14 cellular contexts compared by ENCODE assay signal in genomic region chrX:95057341-95057740, GRCh38.
"Had no signal": no experiment of that assay in that cellular context is flagged by ENCODE, and none has a peak within 500 bp of the region (broad histone marks: within the 10 kb centered on the region; RNA-seq: fewer than 3 reads in every experiment).

No MANE protein-coding gene starts in this region.

- H3K4me3 ChIP-seq: cardiac muscle cell, thyroid gland had no signal

- H3K4me1 Mint-ChIP-seq: activated B cell treated with CpG ODN at 0.5 μM for 24 hours; activated naive CD8-positive, alpha-beta T cell treated with anti-CD3 and anti-CD28 coated beads for 36 hours; mesothelial cell of epicardium; nephron progenitor cell; stimulated activated memory B cell treated with anti-CD40 and anti-IgM and Interleukin-4, amounts not matched to agents 10 μg/mL and 1 μg/mL and 100 μg/mL, for 72 hours had no signal

- H3K36me3 Mint-ChIP-seq: activated naive CD8-positive, alpha-beta T cell treated with anti-CD3 and anti-CD28 coated beads for 36 hours; mesothelial cell of epicardium; stimulated activated memory B cell treated with anti-CD40 and anti-IgM and Interleukin-4, amounts not matched to agents 10 μg/mL and 1 μg/mL and 100 μg/mL, for 72 hours had no signal

- DNase-seq: activated B cell treated with CpG ODN at 0.5 μM for 24 hours; activated CD4-positive, alpha-beta T cell treated with anti-CD3 and anti-CD28 coated beads for 48 hours; activated naive CD8-positive, alpha-beta T cell treated with anti-CD3 and anti-CD28 coated beads for 36 hours; head of caudate nucleus; nephron progenitor cell; stimulated activated CD4-positive, alpha-beta T cell treated with anti-CD3 and anti-CD28 coated beads, Interleukin-2, amount 100 ng/mL, for 48 hours; thyroid gland had no signal

- FAIRE-seq: endometrium, TTC549, urothelium cell line had no signal

- ATAC-seq: stimulated activated memory B cell treated with anti-CD40 and anti-IgM and Interleukin-4, amounts not matched to agents 10 μg/mL and 1 μg/mL and 100 μg/mL, for 72 hours had no signal

- H3K4me3 Mint-ChIP-seq: activated B cell treated with CpG ODN at 0.5 μM for 24 hours; activated naive CD8-positive, alpha-beta T cell treated with anti-CD3 and anti-CD28 coated beads for 36 hours; activated T-helper 1 cell treated with anti-CD3 and anti-CD28 coated beads, Interleukin-12 subunit alpha, Interleukin-12 subunit beta, Interleukin-2, Interleukin-4 antibody, amounts not matched to agents 30 ng/mL and 10 ng/mL and 1 ng/mL, durations not matched to agents 14 hours and 24 hours and 36 hours; mesothelial cell of epicardium; nephron progenitor cell; stimulated activated memory B cell treated with anti-CD40 and anti-IgM and Interleukin-4, amounts not matched to agents 10 μg/mL and 1 μg/mL and 100 μg/mL, for 72 hours had no signal

- H3K27me3 Mint-ChIP-seq: activated B cell treated with CpG ODN at 0.5 μM for 24 hours; activated naive CD8-positive, alpha-beta T cell treated with anti-CD3 and anti-CD28 coated beads for 36 hours; stimulated activated memory B cell treated with anti-CD40 and anti-IgM and Interleukin-4, amounts not matched to agents 10 μg/mL and 1 μg/mL and 100 μg/mL, for 72 hours had no signal

- H3K27ac Mint-ChIP-seq: activated B cell treated with CpG ODN at 0.5 μM for 24 hours; activated naive CD8-positive, alpha-beta T cell treated with anti-CD3 and anti-CD28 coated beads for 36 hours; activated T-helper 1 cell treated with anti-CD3 and anti-CD28 coated beads, Interleukin-12 subunit alpha, Interleukin-12 subunit beta, Interleukin-2, Interleukin-4 antibody, amounts not matched to agents 30 ng/mL and 10 ng/mL and 1 ng/mL, durations not matched to agents 14 hours and 24 hours and 36 hours; mesothelial cell of epicardium; nephron progenitor cell; stimulated activated memory B cell treated with anti-CD40 and anti-IgM and Interleukin-4, amounts not matched to agents 10 μg/mL and 1 μg/mL and 100 μg/mL, for 72 hours had no signal

- H3K9me3 Mint-ChIP-seq: mesothelial cell of epicardium; nephron progenitor cell; stimulated activated memory B cell treated with anti-CD40 and anti-IgM and Interleukin-4, amounts not matched to agents 10 μg/mL and 1 μg/mL and 100 μg/mL, for 72 hours had no signal
